ENCODE assay signal across 15 cellular contexts in the genomic region with DNA sequence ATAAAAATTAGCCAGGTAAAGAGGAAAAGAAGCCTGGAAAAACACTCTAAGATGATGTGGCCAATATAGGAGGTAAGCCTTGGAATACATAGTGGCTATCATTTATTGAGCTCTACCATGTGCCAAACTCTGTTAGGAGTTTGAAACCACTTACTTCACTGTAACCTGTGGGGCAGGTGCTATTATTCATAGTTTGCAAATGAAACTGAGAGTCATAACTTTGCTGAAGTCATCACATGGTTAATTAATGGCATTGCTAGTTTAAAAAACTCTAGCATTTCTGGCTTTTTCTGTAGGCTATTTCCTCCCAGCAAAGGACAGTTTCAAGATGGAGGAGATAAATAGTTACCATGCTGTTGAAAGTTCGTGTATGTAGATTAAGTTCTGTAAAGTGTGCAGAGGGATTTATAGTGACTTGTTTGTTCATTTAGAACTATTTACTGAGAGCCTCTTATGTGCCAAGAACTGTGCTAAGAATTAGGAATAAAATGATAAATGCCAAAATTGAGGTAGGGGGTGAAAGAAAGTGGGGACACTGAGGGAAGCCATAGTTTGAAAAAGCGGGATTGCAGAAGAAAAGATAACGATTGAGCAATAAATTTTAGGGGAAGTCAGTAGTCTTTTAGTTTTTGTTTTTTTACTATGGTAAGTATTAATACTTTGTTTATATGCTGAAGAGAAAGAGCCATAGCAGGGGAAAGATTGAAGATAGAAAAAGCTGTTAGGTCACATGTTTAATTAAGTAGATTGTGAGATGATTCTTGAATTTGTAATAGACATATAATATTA. TPM values are rescaled to one million over a fixed set of nuclear protein-coding genes. Genes with fewer than 3 reads are reported as not detected.
DNase-seq lines count a peak whose midpoint lies in the region; ATAC-seq and TF ChIP-seq lines count a peak whose summit lies in the region.
"Had no signal": no experiment of that assay in that cellular context is flagged by ENCODE, and none has a peak within 500 bp of the region (broad histone marks: within the 10 kb centered on the region; RNA-seq: fewer than 3 reads in every experiment).

No MANE protein-coding gene starts in this region.

- peaks cover 21% of the 10 kb centered on the region for H3K36me3 Mint-ChIP-seq in activated naive CD4-positive, alpha-beta T cell treated with anti-CD3 and anti-CD28 coated beads, Interleukin-2, amount 50 U/mL, for 24 hours
- H3K36me3 Mint-ChIP-seq in chondrocyte (ENCODE audit: low read depth) = peaks cover 3% of the 10 kb centered on the region

- H3K27me3 Mint-ChIP-seq in activated naive CD4-positive, alpha-beta T cell treated with anti-CD3 and anti-CD28 coated beads, Interleukin-2, amount 50 U/mL, for 24 hours = no peaks in the 10 kb centered on the region
- no peaks in the 10 kb centered on the region for H3K27me3 Mint-ChIP-seq in chondrocyte (ENCODE audit: low read depth)
- H3K27me3 Mint-ChIP-seq: activated CD4-positive, alpha-beta memory T cell treated with anti-CD3 and anti-CD28 coated beads, Interleukin-2, amount 10 ng/mL, durations not matched to agents 7 days and 5 days; CD4-positive, alpha-beta T cell had no signal

- no peaks in the 10 kb centered on the region for H3K9me3 Mint-ChIP-seq in activated naive CD4-positive, alpha-beta T cell treated with anti-CD3 and anti-CD28 coated beads, Interleukin-2, amount 50 U/mL, for 24 hours
- no peaks in the 10 kb centered on the region for H3K9me3 Mint-ChIP-seq in chondrocyte (ENCODE audit: low read depth)
- H3K9me3 Mint-ChIP-seq: activated CD4-positive, alpha-beta memory T cell treated with anti-CD3 and anti-CD28 coated beads, Interleukin-2, amount 10 ng/mL, durations not matched to agents 7 days and 5 days; CD4-positive, alpha-beta T cell had no signal

- H3K4me1 Mint-ChIP-seq in activated naive CD4-positive, alpha-beta T cell treated with anti-CD3 and anti-CD28 coated beads, Interleukin-2, amount 50 U/mL, for 24 hours = peaks cover 8% of the 10 kb centered on the region
- peaks cover 17% of the 10 kb centered on the region for H3K4me1 Mint-ChIP-seq in chondrocyte (ENCODE audit: low read depth)

- H3K27ac Mint-ChIP-seq in activated naive CD4-positive, alpha-beta T cell treated with anti-CD3 and anti-CD28 coated beads, Interleukin-2, amount 50 U/mL, for 24 hours = peak overlapping the region; percentile 46
- H3K27ac Mint-ChIP-seq in chondrocyte (ENCODE audit: unreplicated experiment) = no peak overlapping the region
- H3K27ac Mint-ChIP-seq: activated CD4-positive, alpha-beta memory T cell treated with anti-CD3 and anti-CD28 coated beads, Interleukin-2, amount 10 ng/mL, durations not matched to agents 7 days and 5 days; CD4-positive, alpha-beta T cell had no signal

- no peak for DNase-seq in activated naive CD4-positive, alpha-beta T cell treated with anti-CD3 and anti-CD28 coated beads, Interleukin-2, amount 50 U/mL, for 16 hours
- DNase-seq in T-helper 9 cell (no peak), NCI-H1048 (lab: John Stamatoyannopoulos, UW) (no peak), chondrocyte (ENCODE audit: low spot score) (no peak)
- DNase-seq: activated CD4-positive, alpha-beta memory T cell treated with anti-CD3 and anti-CD28 coated beads, Interleukin-2, amount 10 ng/mL, durations not matched to agents 7 days and 5 days; CD4-positive, alpha-beta T cell; colonic mucosa; erythroblast; NCI-H2171; SK-N-SH; stimulated activated CD4-positive, alpha-beta T cell treated with anti-CD3 and anti-CD28 coated beads, Interleukin-4, amount 100 ng/mL, for 24 hours had no signal

- ATAC-seq in HG02588 (IDR thresholded peaks at IDR 0.05; ENCODE audit: unreplicated experiment) (peak; percentile 60), HG03460 (IDR thresholded peaks at IDR 0.05; ENCODE audit: unreplicated experiment) (peak; percentile 84), GM21515 (IDR thresholded peaks at IDR 0.05; ENCODE audit: unreplicated experiment) (no peak)

- no peak for TF ChIP-seq CTCF in chondrocyte (IDR thresholded peaks at IDR 0.05)

- H3K4me3 Mint-ChIP-seq in activated naive CD4-positive, alpha-beta T cell treated with anti-CD3 and anti-CD28 coated beads, Interleukin-2, amount 50 U/mL, for 24 hours = no peak overlapping the region
- no peak overlapping the region for H3K4me3 Mint-ChIP-seq in chondrocyte (ENCODE audit: unreplicated experiment)
- H3K4me3 Mint-ChIP-seq: activated CD4-positive, alpha-beta memory T cell treated with anti-CD3 and anti-CD28 coated beads, Interleukin-2, amount 10 ng/mL, durations not matched to agents 7 days and 5 days; CD4-positive, alpha-beta T cell had no signal

RNA-seq across cellular contexts. Expression of gene WDR70, which starts 57.2 kb away (rescaled TPM):
- 19.0 to 35.1 TPM (median 23.6 TPM) in 3 replicates for total RNA-seq in chondrocyte
